In the genomic region with DNA sequence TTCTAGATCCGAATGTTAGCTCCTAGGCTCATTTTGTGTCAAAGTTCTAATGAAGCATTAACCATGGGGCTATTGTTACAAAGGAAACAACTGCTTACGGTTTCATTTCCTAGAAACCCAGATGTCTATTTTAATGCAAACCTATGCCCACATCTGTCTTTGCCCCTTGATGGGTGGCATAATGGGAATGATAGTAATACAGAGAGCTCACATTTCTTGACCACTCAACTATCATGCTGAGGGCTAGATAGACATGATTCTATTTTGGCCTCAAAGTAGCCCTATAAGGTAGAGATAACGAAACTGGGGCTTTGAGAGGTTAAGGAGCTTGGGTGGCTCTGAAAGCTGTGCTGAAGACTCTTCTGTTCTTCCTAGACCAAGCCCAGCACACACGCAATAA, we compare ENCODE assay signal across 1 cellular context.
TF ChIP-seq lines count a peak whose summit lies in the region.

No MANE protein-coding gene starts in this region.

TF ChIP-seq in GM12878, 131 proteins besides CTCF, POLR2A, EP300 and RAD21 (continued from another document):
- 0 out of 2 replicates have a peak, but pooled peaks have one; percentile 61 for TF ChIP-seq MEF2A (IDR thresholded peaks at IDR 0.05; ENCODE audit: insufficient read depth, low read depth, low read length)
- TF ChIP-seq MXI1 (IDR thresholded peaks at IDR 0.05; ENCODE audit: low read depth, low read length): 0 out of 2 replicates have a peak, but pooled peaks have one; percentile 20
- peak; percentile 60; the same call in 1 of the 2 replicates for TF ChIP-seq EED (IDR thresholded peaks at IDR 0.05; ENCODE audit: low read depth)
- 0 out of 2 replicates have a peak, but pooled peaks have one; percentile 42 for TF ChIP-seq NFIC (IDR thresholded peaks at IDR 0.05; ENCODE audit: low read depth, low read length)
- TF ChIP-seq PML (IDR thresholded peaks at IDR 0.05; ENCODE audit: low read length): peak; percentile 53; the same call in 1 of the 2 replicates
- 0 out of 2 replicates have a peak, but pooled peaks have one; percentile 46 for TF ChIP-seq FOXM1 (IDR thresholded peaks at IDR 0.05; ENCODE audit: low read depth, low read length)
- TF ChIP-seq RUNX3 (IDR thresholded peaks at IDR 0.05; ENCODE audit: low read length): peak; percentile 56
- no peak for TF ChIP-seq YY1 (IDR thresholded peaks at IDR 0.05; ENCODE audit: low read depth, low read length)
- no peak for TF ChIP-seq USF2 (IDR thresholded peaks at IDR 0.05; ENCODE audit: borderline replicate concordance, low read depth, low read length)
- peak in 1 of 2 experiments; percentile 17; a peak in 1 of 4 replicates for TF ChIP-seq IKZF2 (IDR thresholded peaks at IDR 0.05)
- TF ChIP-seq ZBED1 (IDR thresholded peaks at IDR 0.05; ENCODE audit: borderline replicate concordance): no peak
- TF ChIP-seq KDM1A (IDR thresholded peaks at IDR 0.05; ENCODE audit: borderline replicate concordance): no peak
- peak; percentile 55; the same call in 1 of the 2 replicates for TF ChIP-seq MTA3 (IDR thresholded peaks at IDR 0.05; ENCODE audit: borderline replicate concordance, low read length)
- TF ChIP-seq SREBF2 (IDR thresholded peaks at IDR 0.05; ENCODE audit: low read length): no peak
- 0 out of 2 replicates have a peak, but pooled peaks have one; percentile 8 for TF ChIP-seq TAF1 (IDR thresholded peaks at IDR 0.05; ENCODE audit: borderline replicate concordance, low read depth, low read length)
